32 cellular contexts compared by ENCODE assay signal in the genomic region with DNA sequence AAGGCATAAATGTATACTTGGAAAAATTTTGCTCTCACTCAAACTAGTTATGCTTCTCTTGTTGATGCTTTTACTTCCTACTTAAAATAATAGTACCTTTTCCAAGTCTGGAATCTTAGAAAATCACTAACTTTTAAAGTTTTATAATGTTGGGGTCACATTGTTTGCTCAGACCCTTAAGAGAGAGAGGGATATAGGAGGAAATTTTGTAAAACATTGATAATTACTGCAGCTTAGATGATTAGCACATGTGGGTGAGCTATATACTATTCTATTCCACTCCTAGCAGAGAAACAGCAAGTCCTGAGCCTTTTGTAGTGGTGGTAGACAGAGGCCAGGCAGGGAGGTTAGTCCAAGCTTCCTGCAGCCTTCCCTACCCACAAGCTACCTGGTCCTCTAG.
"Had no signal": no experiment of that assay in that cellular context is flagged by ENCODE, and none has a peak within 500 bp of the region (broad histone marks: within the 10 kb centered on the region; RNA-seq: fewer than 3 reads in every experiment).

No MANE protein-coding gene starts in this region.

- H3K9me3 Mint-ChIP-seq: activated B cell treated with CpG ODN at 0.5 μM for 24 hours; activated CD4-positive, alpha-beta memory T cell treated with anti-CD3 and anti-CD28 coated beads for 36 hours; activated naive CD8-positive, alpha-beta T cell treated with anti-CD3 and anti-CD28 coated beads for 36 hours; activated T-cell treated with anti-CD3 and anti-CD28 coated beads, Interleukin-2, amount 50 U/mL, for 4 hours; activated T-helper 1 cell treated with anti-CD3 and anti-CD28 coated beads, Interleukin-12 subunit alpha, Interleukin-12 subunit beta, Interleukin-2, Interleukin-4 antibody, amounts not matched to agents 30 ng/mL and 10 ng/mL and 1 ng/mL, durations not matched to agents 14 hours and 24 hours and 36 hours; central memory CD8-positive, alpha-beta T cell had no signal

- DNase-seq: activated B cell treated with CpG ODN at 0.5 μM for 24 hours; activated CD4-positive, alpha-beta memory T cell treated with anti-CD3 and anti-CD28 coated beads for 36 hours; activated CD4-positive, alpha-beta T cell treated with anti-CD3 and anti-CD28 coated beads for 4 hours; activated CD4-positive, alpha-beta T cell treated with anti-CD3 and anti-CD28 coated beads, Interleukin-2, amount 50 U/mL, for 1 hour; activated CD4-positive, CD25-positive, alpha-beta regulatory T cell treated with anti-CD3 and anti-CD28 coated beads, Interleukin-2, amount 50 U/mL, for 72 hours; activated CD8-positive, alpha-beta memory T cell treated with anti-CD3 and anti-CD28 coated beads, Interleukin-2, amount 50 U/mL, for 4 hours; activated gamma-delta T cell treated with Interleukin-2 at 50 U/mL for 16 hours; activated naive CD4-positive, alpha-beta T cell treated with anti-CD3 and anti-CD28 coated beads, Interleukin-2, amount 50 U/mL, for 16 hours; activated naive CD8-positive, alpha-beta T cell treated with anti-CD3 and anti-CD28 coated beads for 36 hours; activated T-cell treated with anti-CD3 and anti-CD28 coated beads for 4 hours; activated T-cell treated with anti-CD3 and anti-CD28 coated beads, Interleukin-2, amount 50 U/mL, for 4 hours; amygdala; Karpas-422; KBM-7; NCI-H1105; NCI-H1417 treated with DMSO at 0.1 percent for 48 hours; NCI-H187 treated with DMSO at 0.1 percent for 48 hours; NCI-H2081; NCI-H345; NCI-H524 treated with DMSO at 0.1 percent for 48 hours; SIG-M5; SW 1271; T-helper 1 cell; T-helper 2 cell; T-helper 9 cell had no signal

- H3K4me1 Mint-ChIP-seq: activated B cell treated with CpG ODN at 0.5 μM for 24 hours had no signal

- H3K4me3 ChIP-seq: ascending aorta, cardiac muscle cell had no signal

- FAIRE-seq: RCC 7860 had no signal

- H3K27ac Mint-ChIP-seq: activated B cell treated with CpG ODN at 0.5 μM for 24 hours; activated CD4-positive, alpha-beta memory T cell treated with anti-CD3 and anti-CD28 coated beads for 36 hours; activated naive CD8-positive, alpha-beta T cell treated with anti-CD3 and anti-CD28 coated beads for 36 hours; activated T-helper 1 cell treated with anti-CD3 and anti-CD28 coated beads, Interleukin-12 subunit alpha, Interleukin-12 subunit beta, Interleukin-2, Interleukin-4 antibody, amounts not matched to agents 30 ng/mL and 10 ng/mL and 1 ng/mL, durations not matched to agents 14 hours and 24 hours and 36 hours had no signal

- ATAC-seq: activated T-cell treated with anti-CD3 and anti-CD28 coated beads, Interleukin-2, amount 50 U/mL, for 4 hours; Right ventricle myocardium inferior; SK-N-SH treated with all-trans-retinoic acid at 6 μM for 48 hours had no signal

- H3K4me1 ChIP-seq: ascending aorta had no signal

- H3K9me3 ChIP-seq: ascending aorta had no signal

- H3K27me3 ChIP-seq: ascending aorta, cardiac muscle cell had no signal

- H3K27me3 Mint-ChIP-seq: activated B cell treated with CpG ODN at 0.5 μM for 24 hours; activated CD4-positive, alpha-beta memory T cell treated with anti-CD3 and anti-CD28 coated beads for 36 hours; activated naive CD8-positive, alpha-beta T cell treated with anti-CD3 and anti-CD28 coated beads for 36 hours; central memory CD8-positive, alpha-beta T cell had no signal

- H3K4me3 Mint-ChIP-seq: activated B cell treated with CpG ODN at 0.5 μM for 24 hours; activated CD4-positive, alpha-beta memory T cell treated with anti-CD3 and anti-CD28 coated beads for 36 hours; activated naive CD8-positive, alpha-beta T cell treated with anti-CD3 and anti-CD28 coated beads for 36 hours; activated T-cell treated with anti-CD3 and anti-CD28 coated beads, Interleukin-2, amount 50 U/mL, for 4 hours; activated T-helper 1 cell treated with anti-CD3 and anti-CD28 coated beads, Interleukin-12 subunit alpha, Interleukin-12 subunit beta, Interleukin-2, Interleukin-4 antibody, amounts not matched to agents 30 ng/mL and 10 ng/mL and 1 ng/mL, durations not matched to agents 14 hours and 24 hours and 36 hours; central memory CD8-positive, alpha-beta T cell had no signal
